16 cellular contexts compared by ENCODE assay signal in genomic region chr4:120158860-120159259, GRCh38.
A peak's percentile ranks its signal among the peaks of the same experiment; 100 is the strongest.
DNase-seq lines count a peak whose midpoint lies in the region; TF ChIP-seq lines count a peak whose summit lies in the region.
"Had no signal": no experiment of that assay in that cellular context is flagged by ENCODE, and none has a peak within 500 bp of the region (broad histone marks: within the 10 kb centered on the region; RNA-seq: fewer than 3 reads in every experiment).

No MANE protein-coding gene starts in this region.

- H3K9me3 ChIP-seq in HAP-1 (no peaks in the 10 kb centered on the region), ascending aorta (no peaks in the 10 kb centered on the region)
- H3K9me3 ChIP-seq: BLaER1 treated with 17β-estradiol and CSF1 and Interleukin-3, amounts not matched to agents 10 nM and 100 nM had no signal

- no peaks in the 10 kb centered on the region for H3K36me3 ChIP-seq in HAP-1 (replicated peaks)
- H3K36me3 ChIP-seq in ascending aorta, result no peaks in the 10 kb centered on the region
- H3K36me3 ChIP-seq: BLaER1 treated with 17β-estradiol and CSF1 and Interleukin-3, amounts not matched to agents 10 nM and 100 nM had no signal

- H3K4me3 ChIP-seq in HAP-1 (no peak overlapping the region), ascending aorta (no peak overlapping the region)
- H3K4me3 ChIP-seq: BLaER1 treated with 17β-estradiol and CSF1 and Interleukin-3, amounts not matched to agents 10 nM and 100 nM had no signal

- H3K27ac ChIP-seq in ascending aorta, result no peak overlapping the region
- H3K27ac ChIP-seq: BLaER1 treated with 17β-estradiol and CSF1 and Interleukin-3, amounts not matched to agents 10 nM and 100 nM had no signal

- intact Hi-C loops in ascending aorta (cut with DNase I), result loop anchor here (5.0 kb wide), 1 partner anchor 1093 kb away; no protein-coding TSS in a partner anchor

- peak; percentile 35 to 89 for DNase-seq in HAP-1 (ENCODE audit: low spot score in 2 of 2)
- peak; percentile 20 for DNase-seq in astrocyte of the hippocampus (ENCODE audit: low read depth, low spot score)
- peak; percentile 20 for DNase-seq in iPS-NIHi11 (ENCODE audit: low spot score)
- peak; percentile 6 for DNase-seq in retina
- no peak for DNase-seq in C1 segment of cervical spinal cord (lab: John Stamatoyannopoulos, UW)
- DNase-seq in ascending aorta (ENCODE audit: low spot score in 2 of 2), result no peak
- no peak for DNase-seq in hepatic stellate cell (ENCODE audit: low spot score)
- DNase-seq: CD4-positive, CD25-positive, alpha-beta regulatory T cell; CD8-positive, alpha-beta memory T cell; COR-L47; DMS 273 treated with DMSO at 0.1 percent for 48 hours; GDM1; GOT3; H9; KG1 had no signal

- in situ Hi-C loops in HAP-1 (cut with MboI; ENCODE audit: low sequenced_read_pairs), result loop anchor here (25.0 kb wide), 1 partner anchor 928 kb away; no protein-coding TSS in a partner anchor

- no peak for TF ChIP-seq CTCF in ascending aorta (IDR thresholded peaks at IDR 0.05)

- H3K27me3 ChIP-seq in HAP-1 (ENCODE audit: low read depth) (no peaks in the 10 kb centered on the region), ascending aorta (no peaks in the 10 kb centered on the region)
- H3K27me3 ChIP-seq: BLaER1 treated with 17β-estradiol and CSF1 and Interleukin-3, amounts not matched to agents 10 nM and 100 nM had no signal

- peaks cover 11% of the 10 kb centered on the region for H3K4me1 ChIP-seq in HAP-1
- H3K4me1 ChIP-seq in ascending aorta, result no peaks in the 10 kb centered on the region
- H3K4me1 ChIP-seq: BLaER1 treated with 17β-estradiol and CSF1 and Interleukin-3, amounts not matched to agents 10 nM and 100 nM had no signal

Comparison
In these comparisons a context has a peak if more than half of its experiments do, and no peak if none do; other contexts are left out.
1. DNase-seq: peak in HAP-1 (2 of 2), astrocyte of the hippocampus (single experiment), iPS-NIHi11 (single experiment) and retina (single experiment); none in C1 segment of cervical spinal cord (0 of 14), ascending aorta (0 of 2) and hepatic stellate cell (single experiment).